Comparison of ENCODE assay signal across 28 cellular contexts in genomic region chr5:13245982-13246601, GRCh38.
"Had no signal": no experiment of that assay in that cellular context is flagged by ENCODE, and none has a peak within 500 bp of the region (broad histone marks: within the 10 kb centered on the region; RNA-seq: fewer than 3 reads in every experiment).

No MANE protein-coding gene starts in this region.

- H3K36me3 Mint-ChIP-seq: activated naive CD4-positive, alpha-beta T cell treated with anti-CD3 and anti-CD28 coated beads, Interleukin-2, amount 50 U/mL, for 24 hours; naive thymus-derived CD8-positive, alpha-beta T cell; type B pancreatic cell had no signal

- H3K4me1 Mint-ChIP-seq: activated naive CD4-positive, alpha-beta T cell treated with anti-CD3 and anti-CD28 coated beads, Interleukin-2, amount 50 U/mL, for 24 hours; activated naive CD8-positive, alpha-beta T cell treated with anti-CD3 and anti-CD28 coated beads, Interleukin-2, amount 50 U/mL, for 24 hours; central memory CD8-positive, alpha-beta T cell; naive thymus-derived CD8-positive, alpha-beta T cell; T-helper 17 cell had no signal

- DNase-seq: activated CD4-positive, alpha-beta T cell treated with anti-CD3 and anti-CD28 coated beads, Interleukin-2, amount 50 U/mL, for 1 hour; activated CD4-positive, CD25-positive, alpha-beta regulatory T cell treated with anti-CD3 and anti-CD28 coated beads, Interleukin-2, amount 50 U/mL, for 72 hours; activated CD8-positive, alpha-beta T cell treated with anti-CD3 and anti-CD28 coated beads for 36 hours; activated naive CD8-positive, alpha-beta T cell treated with anti-CD3 and anti-CD28 coated beads, Interleukin-2, amount 50 U/mL, for 24 hours; activated T-cell treated with anti-CD3 and anti-CD28 coated beads, Interleukin-2, amount 50 U/mL, for 48 hours; effector CD4-positive, alpha-beta T cell; esophagus squamous epithelium; foreskin melanocyte; heart right ventricle; left cardiac atrium; mammary epithelial cell; naive thymus-derived CD8-positive, alpha-beta T cell; right lobe of liver; stimulated activated CD4-positive, alpha-beta T cell treated with anti-CD3 and anti-CD28 coated beads, Interleukin-4, amount 100 ng/mL, for 1 hour; stimulated activated naive CD8-positive, alpha-beta T cell treated with anti-CD3 and anti-CD28 coated beads, Interleukin-15, Interleukin-2, amounts not matched to agents 100 U/mL and 50 U/mL, for 24 hours; T-helper 17 cell; T1000; testis; WERI-Rb-1 had no signal

- H3K27me3 ChIP-seq: breast epithelium, esophagus squamous epithelium, heart right ventricle, neutrophil, right lobe of liver, testis, vagina had no signal

- H3K27ac ChIP-seq: breast epithelium, epithelial cell of prostate, esophagus squamous epithelium, heart right ventricle, neutrophil, right lobe of liver, testis, vagina, WERI-Rb-1 had no signal

- H3K27me3 Mint-ChIP-seq: activated CD8-positive, alpha-beta T cell treated with anti-CD3 and anti-CD28 coated beads for 36 hours; activated naive CD4-positive, alpha-beta T cell treated with anti-CD3 and anti-CD28 coated beads, Interleukin-2, amount 50 U/mL, for 24 hours; activated naive CD8-positive, alpha-beta T cell treated with anti-CD3 and anti-CD28 coated beads, Interleukin-2, amount 50 U/mL, for 24 hours; central memory CD8-positive, alpha-beta T cell; dendritic cell treated with granulocyte-macrophage colony-stimulating factor and Interleukin-4, amounts not matched to agents 40 ng/mL and 50 ng/mL, for 4 days; naive thymus-derived CD8-positive, alpha-beta T cell; T-helper 17 cell had no signal

- H3K4me1 ChIP-seq: breast epithelium, heart right ventricle, right lobe of liver, testis, vagina had no signal

- H3K4me3 ChIP-seq: breast epithelium, esophagus squamous epithelium, heart right ventricle, right lobe of liver, testis, vagina had no signal

- ATAC-seq: activated CD8-positive, alpha-beta T cell treated with anti-CD3 and anti-CD28 coated beads for 36 hours; activated naive CD8-positive, alpha-beta T cell treated with anti-CD3 and anti-CD28 coated beads, Interleukin-2, amount 50 U/mL, for 24 hours; heart right ventricle; left cardiac atrium; naive thymus-derived CD8-positive, alpha-beta T cell; right lobe of liver; stimulated activated naive CD8-positive, alpha-beta T cell treated with anti-CD3 and anti-CD28 coated beads, Interleukin-15, Interleukin-2, amounts not matched to agents 100 U/mL and 50 U/mL, for 24 hours; T-helper 17 cell had no signal

- H3K9me3 Mint-ChIP-seq: activated naive CD8-positive, alpha-beta T cell treated with anti-CD3 and anti-CD28 coated beads, Interleukin-2, amount 50 U/mL, for 24 hours; type B pancreatic cell had no signal

- H3K27ac Mint-ChIP-seq: activated CD8-positive, alpha-beta T cell treated with anti-CD3 and anti-CD28 coated beads for 36 hours; activated naive CD4-positive, alpha-beta T cell treated with anti-CD3 and anti-CD28 coated beads, Interleukin-2, amount 50 U/mL, for 24 hours; activated naive CD8-positive, alpha-beta T cell treated with anti-CD3 and anti-CD28 coated beads, Interleukin-2, amount 50 U/mL, for 24 hours; activated T-helper 2 cell treated with anti-CD3 and anti-CD28 coated beads, Interferon-gamma antibody, Interleukin-2, Interleukin-4, amounts not matched to agents 10 μg/mL and 5 μg/mL and 100 μg/mL, durations not matched to agents 14 hours and 24 hours and 36 hours; dendritic cell treated with granulocyte-macrophage colony-stimulating factor and Interleukin-4, amounts not matched to agents 40 ng/mL and 50 ng/mL, for 4 days; naive thymus-derived CD8-positive, alpha-beta T cell; T-helper 17 cell; type B pancreatic cell had no signal

- H3K4me3 Mint-ChIP-seq: activated CD8-positive, alpha-beta T cell treated with anti-CD3 and anti-CD28 coated beads for 36 hours; activated naive CD4-positive, alpha-beta T cell treated with anti-CD3 and anti-CD28 coated beads, Interleukin-2, amount 50 U/mL, for 24 hours; activated naive CD8-positive, alpha-beta T cell treated with anti-CD3 and anti-CD28 coated beads, Interleukin-2, amount 50 U/mL, for 24 hours; central memory CD8-positive, alpha-beta T cell; dendritic cell treated with granulocyte-macrophage colony-stimulating factor and Interleukin-4, amounts not matched to agents 40 ng/mL and 50 ng/mL, for 4 days; naive thymus-derived CD8-positive, alpha-beta T cell; T-helper 17 cell; type B pancreatic cell had no signal

- H3K9me3 ChIP-seq: esophagus squamous epithelium, neutrophil, right lobe of liver, testis, vagina had no signal

- H3K36me3 ChIP-seq: breast epithelium, esophagus squamous epithelium, heart right ventricle, neutrophil, right lobe of liver, vagina, WERI-Rb-1 had no signal
